20 cellular contexts compared by ENCODE assay signal in the genomic region with DNA sequence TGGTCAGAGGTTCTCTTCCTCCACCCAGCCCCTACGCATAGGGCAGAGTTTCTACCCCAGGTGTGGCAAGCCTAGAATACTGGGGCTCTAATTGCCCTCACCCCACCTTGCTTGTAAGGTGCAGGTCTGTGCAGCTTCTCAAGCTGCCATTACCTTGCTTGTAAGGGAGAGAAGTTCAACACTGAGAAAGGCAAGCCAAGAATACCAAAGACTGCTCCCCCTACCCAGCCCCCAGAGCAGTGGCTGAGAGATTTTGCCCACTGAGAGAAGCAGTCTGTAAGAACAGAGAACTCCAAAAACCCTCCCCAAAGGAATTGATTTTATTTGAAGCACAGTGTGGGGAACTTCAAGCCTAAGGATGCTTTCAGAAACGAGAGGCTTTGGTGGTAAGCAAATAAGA.
DNase-seq lines count a peak whose midpoint lies in the region; ATAC-seq, FAIRE-seq and TF ChIP-seq lines count a peak whose summit lies in the region.
"Had no signal": no experiment of that assay in that cellular context is flagged by ENCODE, and none has a peak within 500 bp of the region (broad histone marks: within the 10 kb centered on the region; RNA-seq: fewer than 3 reads in every experiment).

No MANE protein-coding gene starts in this region.

- no peak overlapping the region for H3K23ac ChIP-seq in H1 (ENCODE audit: insufficient read length)

- ATAC-seq in HG02884 (IDR thresholded peaks at IDR 0.05; ENCODE audit: unreplicated experiment) = no peak
- ATAC-seq: HCT116 had no signal

- intact Hi-C loops in activated T-helper 2 cell treated with anti-CD3 and anti-CD28 coated beads, Interferon-gamma antibody, Interleukin-2, Interleukin-4, amounts not matched to agents 10 μg/mL and 5 μg/mL and 100 μg/mL, durations not matched to agents 14 hours and 24 hours and 36 hours (cut with micrococcal nuclease) = no loop called here

- no peak for TF ChIP-seq EP300 in H1 (IDR thresholded peaks at IDR 0.05; ENCODE audit: borderline replicate concordance in 1 of 2, low read depth in 2 of 2, low read length in 2 of 2)

- DNase-seq in HTR-8/SVneo (ENCODE audit: insufficient read length, low spot score) (no peak), H1 (ENCODE audit: low read depth in 1 of 2, low spot score in 2 of 2) (no peak), nephron progenitor cell (no peak), NCI-H1105 treated with DMSO at 0.1 percent for 48 hours (lab: John Stamatoyannopoulos, UW) (no peak)
- DNase-seq in activated T-helper 2 cell treated with anti-CD3 and anti-CD28 coated beads, Interferon-gamma antibody, Interleukin-2, Interleukin-4, amounts not matched to agents 10 μg/mL and 5 μg/mL and 100 μg/mL, durations not matched to agents 14 hours and 24 hours and 36 hours (ENCODE audit: low spot score) = no peak
- DNase-seq: ACHN; BE2C; C1 segment of cervical spinal cord; CD4-positive, CD25-positive, alpha-beta regulatory T cell; CD8-positive, alpha-beta memory T cell; COR-L47; DMS 273 treated with DMSO at 0.1 percent for 48 hours; GM23248; H7 had no signal

- peaks cover 35% of the 10 kb centered on the region for H3K36me3 Mint-ChIP-seq in nephron progenitor cell (ENCODE audit: low read depth)
- H3K36me3 Mint-ChIP-seq in activated T-helper 2 cell treated with anti-CD3 and anti-CD28 coated beads, Interferon-gamma antibody, Interleukin-2, Interleukin-4, amounts not matched to agents 10 μg/mL and 5 μg/mL and 100 μg/mL, durations not matched to agents 14 hours and 24 hours and 36 hours (ENCODE audit: low read depth) = no peaks in the 10 kb centered on the region
- H3K36me3 Mint-ChIP-seq: CD4-positive, CD25-positive, alpha-beta regulatory T cell; CD8-positive, alpha-beta memory T cell had no signal

- no peak overlapping the region for H3K4me2 ChIP-seq in H1 (ENCODE audit: insufficient read depth in 1 of 2, low read depth in 2 of 2, low read length in 2 of 2)

- H3K4me3 ChIP-seq in H1 (ENCODE audit: extremely low read depth in 1 of 4, insufficient read depth in 2 of 4, low read depth in 3 of 4, low read length in 4 of 4) = no peak overlapping the region
- H3K4me3 ChIP-seq: GM23248 had no signal

- CTCF ChIA-PET in H1 (lab: Charles Lee; ENCODE audit: partially characterized antibody) = interaction anchor here (0.7 to 1.9 kb wide), 7 partner anchors 9 to 587 kb away, joined by 3 to 7 read pairs (median 5); no protein-coding TSS in a partner anchor

- no peak overlapping the region for H3K14ac ChIP-seq in H1 (ENCODE audit: insufficient read length)

- no peak overlapping the region for H3K4me3 Mint-ChIP-seq in nephron progenitor cell
- no peak overlapping the region for H3K4me3 Mint-ChIP-seq in activated T-helper 2 cell treated with anti-CD3 and anti-CD28 coated beads, Interferon-gamma antibody, Interleukin-2, Interleukin-4, amounts not matched to agents 10 μg/mL and 5 μg/mL and 100 μg/mL, durations not matched to agents 14 hours and 24 hours and 36 hours (ENCODE audit: low read depth)
- H3K4me3 Mint-ChIP-seq: CD4-positive, CD25-positive, alpha-beta regulatory T cell; CD8-positive, alpha-beta memory T cell had no signal

- no peak overlapping the region for H3K56ac ChIP-seq in H1 (replicated peaks; ENCODE audit: insufficient read length, low read depth, low read length)

- H3K23me2 ChIP-seq in H1 (ENCODE audit: low read depth, low read length) = no peaks in the 10 kb centered on the region

- H3K9me3 ChIP-seq in H1 (ENCODE audit: insufficient read depth in 2 of 2, low read depth in 1 of 2, low read length in 1 of 2) = no peaks in the 10 kb centered on the region
- H3K9me3 ChIP-seq: BE2C had no signal

- H3K27ac Mint-ChIP-seq in nephron progenitor cell = peak overlapping the region; percentile 13
- H3K27ac Mint-ChIP-seq in activated T-helper 2 cell treated with anti-CD3 and anti-CD28 coated beads, Interferon-gamma antibody, Interleukin-2, Interleukin-4, amounts not matched to agents 10 μg/mL and 5 μg/mL and 100 μg/mL, durations not matched to agents 14 hours and 24 hours and 36 hours = no peak overlapping the region
- H3K27ac Mint-ChIP-seq: CD4-positive, CD25-positive, alpha-beta regulatory T cell; CD8-positive, alpha-beta memory T cell had no signal

- peaks cover 0 to 40% of the 10 kb centered on the region in 2 experiments; a peak in 2 of 4 replicates for H3K79me2 ChIP-seq in H1 (ENCODE audit: control insufficient read depth in 1 of 2, insufficient read depth in 2 of 2, low read length in 2 of 2)

- peaks cover 0 to 2% of the 10 kb centered on the region in 2 experiments for H4K20me1 ChIP-seq in H1 (replicated peaks in 1 of 2; ENCODE audit: control insufficient read depth in 1 of 2, insufficient read depth in 2 of 2, low read length in 2 of 2)

- H2BK20ac ChIP-seq in H1 (ENCODE audit: low read length) = no peak overlapping the region

- no peak overlapping the region for H2BK15ac ChIP-seq in H1 (ENCODE audit: low read length)

- no peak overlapping the region for H2BK120ac ChIP-seq in H1 (replicated peaks; ENCODE audit: low read depth, low read length)

- POLR2A ChIA-PET in H1 (lab: Charles Lee; ENCODE audit: partially characterized antibody) = interaction anchor here (0.6 to 2.7 kb wide), 3 partner anchors 31 to 569 kb away, joined by 3 to 6 read pairs (median 3); partner anchors contain the start of gene RASSF8

- no peak overlapping the region for H3K9ac ChIP-seq in H1 (replicated peaks in 1 of 4; ENCODE audit: extremely low read depth in 1 of 4, low read depth in 3 of 4, low read length in 3 of 4)
- H3K9ac ChIP-seq: GM23248 had no signal

- TF ChIP-seq CTCF in H1 (IDR thresholded peaks at IDR 0.05; ENCODE audit: control extremely low read depth in 1 of 3, insufficient read depth in 1 of 3, low read depth in 1 of 3, low read length in 3 of 3) (no peak), nephron progenitor cell (IDR thresholded peaks at IDR 0.05) (no peak)

- WGBS in H1 (ENCODE audit: extremely low coverage in 1 of 2, insufficient coverage in 1 of 2, insufficient read length in 1 of 2, insufficient replicate concordance in 2 of 2, low coverage in 1 of 2, low lambda C conversion rate in 2 of 2, missing lambda C conversion rate in 1 of 2), 2 experiments = 83% methylated on average over 2 of the region's 2 CpGs; no CpG with 5 or more reads in 1 of the 2 experiments

- H3K79me1 ChIP-seq in H1 (ENCODE audit: low read depth, low read length) = no peaks in the 10 kb centered on the region; the same call in 1 of the 2 replicates

- no peak overlapping the region for H4K8ac ChIP-seq in H1 (ENCODE audit: extremely low read depth, insufficient read depth, low read length)

- no peak overlapping the region for H4K91ac ChIP-seq in H1 (replicated peaks; ENCODE audit: insufficient read length, low read length)

- peaks cover 24% of the 10 kb centered on the region for H3K4me1 Mint-ChIP-seq in nephron progenitor cell
- no peaks in the 10 kb centered on the region for H3K4me1 Mint-ChIP-seq in activated T-helper 2 cell treated with anti-CD3 and anti-CD28 coated beads, Interferon-gamma antibody, Interleukin-2, Interleukin-4, amounts not matched to agents 10 μg/mL and 5 μg/mL and 100 μg/mL, durations not matched to agents 14 hours and 24 hours and 36 hours (ENCODE audit: low read depth)
- H3K4me1 Mint-ChIP-seq: CD4-positive, CD25-positive, alpha-beta regulatory T cell; CD8-positive, alpha-beta memory T cell had no signal

- FAIRE-seq in HTR-8/SVneo (lab: Jason Lieb, UNC) = peak; percentile 52
- no peak for FAIRE-seq in H1 (lab: Jason Lieb, UNC)
- FAIRE-seq: A204.1, G401.6, GM12891, GM18507 had no signal

- H3K4ac ChIP-seq in H1 (replicated peaks; ENCODE audit: insufficient read length, low read depth, low read length) = no peak overlapping the region

- H2AK5ac ChIP-seq in H1 (ENCODE audit: low read depth, low read length) = no peak overlapping the region

- TF ChIP-seq POLR2A in H1 (IDR thresholded peaks at IDR 0.05; ENCODE audit: control extremely low read depth in 1 of 2, low read depth in 2 of 2, low read length in 2 of 2) = no peak

- H3K27ac ChIP-seq in H1 (ENCODE audit: low read depth, low read length) = no peak overlapping the region

- no peak overlapping the region for H2BK12ac ChIP-seq in H1 (ENCODE audit: low read depth, low read length)

- no peak overlapping the region for H2BK5ac ChIP-seq in H1 (ENCODE audit: low read depth, low read length)

- H3K36me3 ChIP-seq in H1 (ENCODE audit: control insufficient read depth in 2 of 4, insufficient read depth in 4 of 4, low read length in 3 of 4) = no peaks in the 10 kb centered on the region
- H3K36me3 ChIP-seq: BE2C had no signal

- peak overlapping the region; percentile 29 for H4K5ac ChIP-seq in H1 (ENCODE audit: insufficient read length, low read depth, low read length)

- no peaks in the 10 kb centered on the region for H3K27me3 ChIP-seq in H1 (replicated peaks in 1 of 4; ENCODE audit: control insufficient read depth in 3 of 4, extremely low read depth in 1 of 4, insufficient read depth in 3 of 4, low read length in 3 of 4)
- H3K27me3 ChIP-seq: BE2C had no signal

- H3K27me3 Mint-ChIP-seq in nephron progenitor cell (ENCODE audit: low read depth, poor library complexity) = peaks cover 8% of the 10 kb centered on the region
- H3K27me3 Mint-ChIP-seq in activated T-helper 2 cell treated with anti-CD3 and anti-CD28 coated beads, Interferon-gamma antibody, Interleukin-2, Interleukin-4, amounts not matched to agents 10 μg/mL and 5 μg/mL and 100 μg/mL, durations not matched to agents 14 hours and 24 hours and 36 hours (ENCODE audit: low read depth) = peaks cover 11% of the 10 kb centered on the region

- H2AFZ ChIP-seq in H1 (ENCODE audit: low read length) = no peak overlapping the region
- H2AFZ ChIP-seq: GM23248 had no signal

- H3K9me3 Mint-ChIP-seq in nephron progenitor cell = peaks cover 31% of the 10 kb centered on the region
- no peaks in the 10 kb centered on the region for H3K9me3 Mint-ChIP-seq in activated T-helper 2 cell treated with anti-CD3 and anti-CD28 coated beads, Interferon-gamma antibody, Interleukin-2, Interleukin-4, amounts not matched to agents 10 μg/mL and 5 μg/mL and 100 μg/mL, durations not matched to agents 14 hours and 24 hours and 36 hours
- H3K9me3 Mint-ChIP-seq: CD4-positive, CD25-positive, alpha-beta regulatory T cell; CD8-positive, alpha-beta memory T cell had no signal

- TF ChIP-seq RAD21 in H1 (IDR thresholded peaks at IDR 0.05 in 1 of 2, conservative IDR thresholded peaks at IDR 0.05 in 1 of 2; ENCODE audit: low read depth in 2 of 2, low read length in 2 of 2) = no peak

- peaks cover 0 to 14% (median 7%) of the 10 kb centered on the region in 4 experiments; a peak in 5 of 7 replicates for H3K4me1 ChIP-seq in H1 (replicated peaks in 1 of 4; ENCODE audit: control insufficient read depth in 3 of 4, insufficient read depth in 4 of 4, low read length in 3 of 4)

- H3K18ac ChIP-seq in H1 (ENCODE audit: extremely low read depth, low read length) = no peak overlapping the region

TF ChIP-seq in H1, 55 proteins besides CTCF, POLR2A, EP300 and RAD21 (continues in another document):
- no peak for TF ChIP-seq TCF12 (IDR thresholded peaks at IDR 0.05; ENCODE audit: low read depth, low read length)
- no peak for TF ChIP-seq YY1 (IDR thresholded peaks at IDR 0.05; ENCODE audit: low read depth, low read length)
- no peak for TF ChIP-seq KDM5A (IDR thresholded peaks at IDR 0.05; ENCODE audit: low read length)
- no peak for TF ChIP-seq CBX5 (IDR thresholded peaks at IDR 0.05; ENCODE audit: low read depth, low read length)
